ENCODE assay signal across 8 cellular contexts in the genomic region with DNA sequence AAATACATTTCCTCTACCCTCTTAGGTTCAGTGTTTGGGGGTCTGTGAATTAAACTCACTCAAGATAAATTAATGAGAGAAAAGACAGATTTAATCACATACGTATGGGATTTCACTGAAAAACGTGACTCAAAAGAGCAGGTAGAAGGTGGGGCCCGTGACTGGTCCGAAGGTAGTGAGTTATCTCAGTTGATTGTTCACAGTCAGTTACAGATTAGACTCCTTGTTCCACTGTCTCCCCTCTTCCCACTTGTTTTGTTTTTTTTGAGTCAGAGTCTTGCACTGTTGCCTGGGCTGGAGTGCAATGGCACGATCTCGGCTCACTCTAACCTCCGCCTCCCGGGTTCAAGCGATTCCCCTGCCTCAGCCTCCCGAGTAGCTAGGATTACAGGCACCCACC.
DNase-seq lines count a peak whose midpoint lies in the region; ATAC-seq, FAIRE-seq and TF ChIP-seq lines count a peak whose summit lies in the region.
"Not testable (repeated sequence)": the region's sequence is repeated elsewhere in the genome, so short reads cannot be mapped to it uniquely, and the experiment has no call there.

No MANE protein-coding gene starts in this region.

- peak overlapping the region; percentile 69 to 100 (median 97); a peak in 21 of 22 replicates for H3K27ac ChIP-seq in BLaER1 treated with 17β-estradiol and CSF1 and Interleukin-3, amounts not matched to agents 10 nM and 100 nM
- H3K27ac ChIP-seq in KMS-11 (peak overlapping the region; percentile 96), mesenchymal stem cell (ENCODE audit: low read length, poor library complexity, severe bottlenecking) (peak overlapping the region; percentile 27), small intestine (ENCODE audit: low read depth in 1 of 2, low read length in 1 of 2) (peak overlapping the region; percentile 62 to 83), stomach smooth muscle (ENCODE audit: low read length) (peak overlapping the region; percentile 46)

- H2AK5ac ChIP-seq in mesenchymal stem cell (ENCODE audit: low read length, severe bottlenecking), result not testable (repeated sequence)

- H3K4me3 Mint-ChIP-seq in T-helper 2 cell treated with Interferon-gamma antibody and Interleukin-4, amounts not matched to agents 5 μg/mL and 100 μg/mL, for 36 hours, result peak overlapping the region; percentile 86
- H3K4me3 Mint-ChIP-seq in activated T-cell treated with anti-CD3 and anti-CD28 coated beads, Interleukin-2, amount 50 U/mL, for 4 hours, result peak overlapping the region; percentile 73
- H3K4me3 Mint-ChIP-seq in brain, result not testable (repeated sequence)

- H3K4me1 Mint-ChIP-seq in T-helper 2 cell treated with Interferon-gamma antibody and Interleukin-4, amounts not matched to agents 5 μg/mL and 100 μg/mL, for 36 hours (ENCODE audit: low read depth), result peaks cover 89% of the 10 kb centered on the region
- H3K4me1 Mint-ChIP-seq in activated T-cell treated with anti-CD3 and anti-CD28 coated beads, Interleukin-2, amount 50 U/mL, for 4 hours (ENCODE audit: low read depth), result peaks cover 99% of the 10 kb centered on the region
- H3K4me1 Mint-ChIP-seq in brain, result peaks cover 85% of the 10 kb centered on the region

- WGBS in mesenchymal stem cell, result 96% methylated on average over 10 of the region's 10 CpGs
- WGBS in small intestine, 3 donors, result 15 to 51% (median 31%) methylated on average over 10 of the region's 10 CpGs

- peaks cover 32% of the 10 kb centered on the region for H3K36me3 Mint-ChIP-seq in T-helper 2 cell treated with Interferon-gamma antibody and Interleukin-4, amounts not matched to agents 5 μg/mL and 100 μg/mL, for 36 hours (ENCODE audit: low read depth)
- H3K36me3 Mint-ChIP-seq in activated T-cell treated with anti-CD3 and anti-CD28 coated beads, Interleukin-2, amount 50 U/mL, for 4 hours (ENCODE audit: insufficient read depth), result not testable (repeated sequence)
- peaks cover 19% of the 10 kb centered on the region for H3K36me3 Mint-ChIP-seq in brain

- not testable (repeated sequence) for H2BK15ac ChIP-seq in mesenchymal stem cell (ENCODE audit: low read depth, poor library complexity, severe bottlenecking)

- peak; percentile 45 to 46 for ATAC-seq in activated T-cell treated with anti-CD3 and anti-CD28 coated beads, Interleukin-2, amount 50 U/mL, for 4 hours

- H3K9me3 Mint-ChIP-seq in T-helper 2 cell treated with Interferon-gamma antibody and Interleukin-4, amounts not matched to agents 5 μg/mL and 100 μg/mL, for 36 hours; activated T-cell treated with anti-CD3 and anti-CD28 coated beads, Interleukin-2, amount 50 U/mL, for 4 hours; brain: not testable (repeated sequence)

- H3K9ac ChIP-seq in BLaER1 treated with 17β-estradiol and CSF1 and Interleukin-3, amounts not matched to agents 10 nM and 100 nM, result peak overlapping the region; percentile 68 to 95 (median 86); a peak in 20 of 22 replicates
- H3K9ac ChIP-seq in KMS-11, result peak overlapping the region; percentile 57
- H3K9ac ChIP-seq in mesenchymal stem cell (ENCODE audit: low read length); stomach smooth muscle (ENCODE audit: low read length in 2 of 2): not testable (repeated sequence)

- H3K4me3 ChIP-seq in BLaER1 treated with 17β-estradiol and CSF1 and Interleukin-3, amounts not matched to agents 10 nM and 100 nM, result peak overlapping the region in 1 of 10 experiments; percentile 5; a peak in 3 of 20 replicates
- H3K4me3 ChIP-seq in KMS-11 (IDR thresholded peaks at IDR 0.05; ENCODE audit: insufficient read depth, low read depth, low read length); mesenchymal stem cell (ENCODE audit: insufficient read depth in 1 of 2, low read depth in 1 of 2, low read length in 2 of 2); small intestine (ENCODE audit: low read depth in 1 of 2, low read length in 2 of 2); stomach smooth muscle (ENCODE audit: low read length in 2 of 2): not testable (repeated sequence)

- H3K36me3 ChIP-seq in BLaER1 treated with 17β-estradiol and CSF1 and Interleukin-3, amounts not matched to agents 10 nM and 100 nM; KMS-11 (ENCODE audit: insufficient read depth); small intestine (ENCODE audit: control insufficient read depth in 2 of 2, insufficient read depth in 2 of 2, low read length in 2 of 2); stomach smooth muscle (ENCODE audit: control insufficient read depth in 2 of 2, insufficient read depth in 2 of 2, low read length in 2 of 2): not testable (repeated sequence)
- peaks cover 0 to 33% of the 10 kb centered on the region in 2 experiments for H3K36me3 ChIP-seq in mesenchymal stem cell (ENCODE audit: control insufficient read depth in 1 of 2, insufficient read depth in 2 of 2, low read depth in 1 of 2, low read length in 2 of 2)

- not testable (repeated sequence) for FAIRE-seq in small intestine (lab: Jason Lieb, UNC)

- not testable (repeated sequence) for H4K8ac ChIP-seq in mesenchymal stem cell (ENCODE audit: low read length)

- not testable (repeated sequence) for H3K9me3 ChIP-seq in BLaER1 treated with 17β-estradiol and CSF1 and Interleukin-3, amounts not matched to agents 10 nM and 100 nM (replicated peaks in 1 of 11); mesenchymal stem cell (ENCODE audit: control insufficient read depth, low read length); small intestine (ENCODE audit: control insufficient read depth, low read depth); stomach smooth muscle (ENCODE audit: control insufficient read depth in 2 of 2, low read length in 2 of 2)

- peaks cover 30% of the 10 kb centered on the region for H3K79me1 ChIP-seq in mesenchymal stem cell (replicated peaks; ENCODE audit: low read length, poor library complexity, severe bottlenecking)

- TF ChIP-seq CTCF in KMS-11 (conservative IDR thresholded peaks at IDR 0.05; ENCODE audit: low read depth, low read length); brain (conservative IDR thresholded peaks at IDR 0.05): not testable (repeated sequence)

- not testable (repeated sequence) for H3K14ac ChIP-seq in mesenchymal stem cell (ENCODE audit: low read length in 2 of 2)

- not testable (repeated sequence) for DNase-seq in T-helper 2 cell treated with Interferon-gamma antibody and Interleukin-4, amounts not matched to agents 5 μg/mL and 100 μg/mL, for 36 hours (ENCODE audit: low spot score); mesenchymal stem cell
- DNase-seq in activated T-cell treated with anti-CD3 and anti-CD28 coated beads, Interleukin-2, amount 50 U/mL, for 4 hours, result peak; percentile 39
- peak; percentile 74 for DNase-seq in small intestine

- H2BK12ac ChIP-seq in mesenchymal stem cell (ENCODE audit: low read length in 2 of 2), result not testable (repeated sequence)

- H3K27me3 Mint-ChIP-seq in T-helper 2 cell treated with Interferon-gamma antibody and Interleukin-4, amounts not matched to agents 5 μg/mL and 100 μg/mL, for 36 hours (ENCODE audit: low read depth); activated T-cell treated with anti-CD3 and anti-CD28 coated beads, Interleukin-2, amount 50 U/mL, for 4 hours (ENCODE audit: low read depth); brain: not testable (repeated sequence)

- not testable (repeated sequence) for H4K91ac ChIP-seq in mesenchymal stem cell (ENCODE audit: low read length)

- H2BK5ac ChIP-seq in mesenchymal stem cell (ENCODE audit: low read depth, low read length, poor library complexity, severe bottlenecking), result not testable (repeated sequence)

- peaks cover 94 to 100% (median 100%) of the 10 kb centered on the region in 10 experiments for H3K4me1 ChIP-seq in BLaER1 treated with 17β-estradiol and CSF1 and Interleukin-3, amounts not matched to agents 10 nM and 100 nM
- H3K4me1 ChIP-seq in KMS-11 (ENCODE audit: low read depth, poor library complexity, severe bottlenecking) (peaks cover 100% of the 10 kb centered on the region), mesenchymal stem cell (ENCODE audit: control insufficient read depth, insufficient read depth, low read depth, low read length) (peaks cover 61% of the 10 kb centered on the region), small intestine (ENCODE audit: control insufficient read depth in 2 of 2, insufficient read depth in 1 of 2, low read depth in 1 of 2, low read length in 1 of 2) (peaks cover 12 to 28% of the 10 kb centered on the region in 2 donors), stomach smooth muscle (ENCODE audit: control insufficient read depth, insufficient read depth, low read length) (peaks cover 72% of the 10 kb centered on the region)

- not testable (repeated sequence) for H3K18ac ChIP-seq in mesenchymal stem cell (ENCODE audit: low read depth in 1 of 2, low read length in 2 of 2)

- H3K4me2 ChIP-seq in BLaER1 treated with 17β-estradiol and CSF1 and Interleukin-3, amounts not matched to agents 10 nM and 100 nM, result peak overlapping the region; percentile 90 to 100 (median 98)
- peak overlapping the region; percentile 82 for H3K4me2 ChIP-seq in KMS-11
- H3K4me2 ChIP-seq in mesenchymal stem cell (ENCODE audit: low read length, poor library complexity, severe bottlenecking), result not testable (repeated sequence)

- H4K20me1 ChIP-seq in BLaER1 treated with 17β-estradiol and CSF1 and Interleukin-3, amounts not matched to agents 10 nM and 100 nM, result peaks cover 0 to 86% (median 0%) of the 10 kb centered on the region in 11 experiments; a peak in 8 of 22 replicates
- not testable (repeated sequence) for H4K20me1 ChIP-seq in KMS-11 (ENCODE audit: insufficient read depth)

- peaks cover 87% of the 10 kb centered on the region for H3K79me2 ChIP-seq in KMS-11 (ENCODE audit: insufficient read depth, low read depth)

- H2BK120ac ChIP-seq in mesenchymal stem cell (ENCODE audit: low read depth, low read length), result not testable (repeated sequence)

- H3K4ac ChIP-seq in mesenchymal stem cell (ENCODE audit: low read depth in 1 of 2, low read length in 2 of 2), result not testable (repeated sequence)

- not testable (repeated sequence) for H3K23ac ChIP-seq in mesenchymal stem cell (ENCODE audit: low read length in 2 of 2)

- H2AFZ ChIP-seq in KMS-11 (ENCODE audit: low read depth); mesenchymal stem cell (ENCODE audit: low read depth, low read length): not testable (repeated sequence)

- not testable (repeated sequence) for H3K27me3 ChIP-seq in BLaER1 treated with 17β-estradiol and CSF1 and Interleukin-3, amounts not matched to agents 10 nM and 100 nM; KMS-11 (ENCODE audit: insufficient read depth, low read depth); mesenchymal stem cell (ENCODE audit: control insufficient read depth in 1 of 2, insufficient read depth in 1 of 2, low read length in 2 of 2); small intestine (ENCODE audit: control insufficient read depth in 2 of 2, insufficient read depth in 2 of 2, low read length in 2 of 2); stomach smooth muscle (ENCODE audit: control insufficient read depth in 1 of 2, insufficient read depth in 2 of 2, low read length in 2 of 2)

- peak overlapping the region; percentile 99 for H3K27ac Mint-ChIP-seq in T-helper 2 cell treated with Interferon-gamma antibody and Interleukin-4, amounts not matched to agents 5 μg/mL and 100 μg/mL, for 36 hours
- peak overlapping the region in 4 of 5 experiments; percentile 90 to 98 (median 94) for H3K27ac Mint-ChIP-seq in brain

Comparison
In these comparisons a context has a peak if more than half of its experiments do, and no peak if none do; other contexts are left out.
1. H3K27ac ChIP-seq: peak in every context shown above with its lines; median percentile 97 in BLaER1 treated with 17β-estradiol and CSF1 and Interleukin-3, amounts not matched to agents 10 nM and 100 nM; 96 in KMS-11; 72 in small intestine; 46 in stomach smooth muscle; 27 in mesenchymal stem cell.